In the genomic region with DNA sequence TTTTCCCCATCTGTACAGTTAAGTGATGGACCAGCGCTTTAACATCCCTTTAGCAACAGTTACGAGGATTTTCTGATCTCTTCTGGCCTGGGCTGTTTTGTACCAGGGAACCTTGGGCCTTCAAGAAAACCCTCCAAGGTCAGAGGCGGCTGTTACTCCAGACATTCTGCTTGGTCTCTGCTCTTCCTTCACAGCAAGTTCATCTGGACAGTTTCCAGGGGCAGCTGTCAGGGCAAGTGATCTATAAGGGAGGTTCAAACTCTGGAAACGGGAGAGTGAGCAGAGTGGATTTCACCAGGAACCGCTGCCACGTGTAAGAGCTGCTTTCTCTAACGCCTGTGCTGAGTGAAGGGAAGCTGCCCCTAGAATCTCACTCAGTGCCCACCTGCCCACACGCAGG, we compare ENCODE assay signal across 25 cellular contexts. TPM values are rescaled to one million over a fixed set of nuclear protein-coding genes. Genes with fewer than 3 reads are reported as not detected.
A peak's percentile ranks its signal among the peaks of the same experiment; 100 is the strongest.
DNase-seq lines count a peak whose midpoint lies in the region; ATAC-seq and TF ChIP-seq lines count a peak whose summit lies in the region.
"Had no signal": no experiment of that assay in that cellular context is flagged by ENCODE, and none has a peak within 500 bp of the region (broad histone marks: within the 10 kb centered on the region; RNA-seq: fewer than 3 reads in every experiment).

No MANE protein-coding gene starts in this region.

- H3K4me3 ChIP-seq in body of pancreas (no peak overlapping the region), skeletal muscle tissue (ENCODE audit: low read length in 3 of 3) (peak overlapping the region in 1 of 3 donors; percentile 11), Caco-2 (ENCODE audit: low read depth, low read length) (no peak overlapping the region)
- H3K4me3 ChIP-seq: upper lobe of left lung had no signal

- POLR2A ChIA-PET in Caco-2 (lab: Charles Lee) = no interaction called here

- no peaks in the 10 kb centered on the region for H3K27me3 Mint-ChIP-seq in mesothelial cell of epicardium (ENCODE audit: low read depth)
- H3K27me3 Mint-ChIP-seq in Caco-2 (ENCODE audit: insufficient read depth, unreplicated experiment) = no peaks in the 10 kb centered on the region
- H3K27me3 Mint-ChIP-seq: naive B cell had no signal

- no peak for TF ChIP-seq POLR2A in body of pancreas (IDR thresholded peaks at IDR 0.05)

- H3K9me3 Mint-ChIP-seq in mesothelial cell of epicardium (no peaks in the 10 kb centered on the region), Caco-2 (ENCODE audit: unreplicated experiment) (no peaks in the 10 kb centered on the region)
- H3K9me3 Mint-ChIP-seq: activated naive CD4-positive, alpha-beta T cell treated with anti-CD3 and anti-CD28 coated beads for 36 hours; activated T-cell treated with anti-CD3 and anti-CD28 coated beads, Interleukin-2, amount 50 U/mL, for 72 hours; naive B cell; T-cell had no signal

- H3K36me3 ChIP-seq in body of pancreas (replicated peaks in 1 of 2; ENCODE audit: insufficient read depth in 1 of 2, low read depth in 2 of 2) = no peaks in the 10 kb centered on the region
- no peaks in the 10 kb centered on the region for H3K36me3 ChIP-seq in skeletal muscle tissue (ENCODE audit: control insufficient read depth in 3 of 3, insufficient read depth in 3 of 3, low read length in 3 of 3)
- H3K36me3 ChIP-seq in Caco-2 (ENCODE audit: control insufficient read depth, insufficient read depth, low read length) = no peaks in the 10 kb centered on the region
- H3K36me3 ChIP-seq: upper lobe of left lung had no signal

- CTCF ChIA-PET in Caco-2 (lab: Charles Lee) = no interaction called here

- peaks cover 20% of the 10 kb centered on the region for H3K4me1 Mint-ChIP-seq in mesothelial cell of epicardium
- no peaks in the 10 kb centered on the region for H3K4me1 Mint-ChIP-seq in Caco-2 (ENCODE audit: low read depth, unreplicated experiment)
- H3K4me1 Mint-ChIP-seq: T-cell had no signal

- H3K27ac ChIP-seq in body of pancreas (peak overlapping the region; percentile 19 to 92 (median 39)), skeletal muscle tissue (ENCODE audit: low read depth, low read length) (peak overlapping the region; percentile 39)
- H3K27ac ChIP-seq: 22Rv1, KMS-11, upper lobe of left lung had no signal

- intact Hi-C loops in body of pancreas (cut with DNase I) = no loop called here
- intact Hi-C loops in Caco-2 (cut with micrococcal nuclease; ENCODE audit: unreplicated experiment) = no loop called here

- H3K9me3 ChIP-seq in body of pancreas = no peaks in the 10 kb centered on the region
- H3K9me3 ChIP-seq in skeletal muscle tissue (ENCODE audit: control insufficient read depth in 3 of 3, low read length in 3 of 3) = no peaks in the 10 kb centered on the region
- no peaks in the 10 kb centered on the region for H3K9me3 ChIP-seq in Caco-2
- H3K9me3 ChIP-seq: upper lobe of left lung had no signal

- peak overlapping the region; percentile 21 for H3K27ac Mint-ChIP-seq in mesothelial cell of epicardium
- no peak overlapping the region for H3K27ac Mint-ChIP-seq in Caco-2 (ENCODE audit: unreplicated experiment)
- H3K27ac Mint-ChIP-seq: activated naive CD4-positive, alpha-beta T cell treated with anti-CD3 and anti-CD28 coated beads for 36 hours; activated T-cell treated with anti-CD3 and anti-CD28 coated beads, Interleukin-2, amount 50 U/mL, for 72 hours; T-cell had no signal

- 58 to 66% methylated on average over 8 of the region's 8 CpGs for WGBS in body of pancreas, 2 donors

- H3K36me3 Mint-ChIP-seq in mesothelial cell of epicardium = peaks cover 17% of the 10 kb centered on the region
- H3K36me3 Mint-ChIP-seq in Caco-2 (ENCODE audit: insufficient read depth, unreplicated experiment) = no peaks in the 10 kb centered on the region
- H3K36me3 Mint-ChIP-seq: naive B cell, T-cell had no signal

- BruUV-seq in Caco-2 (replicated peaks; lab: Mats Ljungman, UMichigan) = no TSS peak

- H3K27me3 ChIP-seq in body of pancreas (no peaks in the 10 kb centered on the region), skeletal muscle tissue (ENCODE audit: control insufficient read depth in 3 of 3, insufficient read depth in 3 of 3, low read length in 3 of 3) (no peaks in the 10 kb centered on the region), Caco-2 (replicated peaks; ENCODE audit: control insufficient read depth, insufficient read depth, low read length) (no peaks in the 10 kb centered on the region)
- H3K27me3 ChIP-seq: upper lobe of left lung had no signal

- no peak overlapping the region for H3K4me3 Mint-ChIP-seq in mesothelial cell of epicardium
- no peak overlapping the region for H3K4me3 Mint-ChIP-seq in Caco-2 (ENCODE audit: unreplicated experiment)
- H3K4me3 Mint-ChIP-seq: activated naive CD4-positive, alpha-beta T cell treated with anti-CD3 and anti-CD28 coated beads for 36 hours; activated T-cell treated with anti-CD3 and anti-CD28 coated beads, Interleukin-2, amount 50 U/mL, for 72 hours; naive B cell; T-cell had no signal

- DNase-seq in NCI-H524 (lab: John Stamatoyannopoulos, UW) (peak; percentile 33 to 66), NCI-H524 treated with DMSO at 0.1 percent for 48 hours (lab: John Stamatoyannopoulos, UW) (no peak), body of pancreas (peak in 1 of 4 donors; percentile 28), mesothelial cell of epicardium (ENCODE audit: low spot score in 2 of 2, unreplicated experiment in 2 of 2) (no peak), Caco-2 (no peak), omental fat pad (ENCODE audit: low spot score) (no peak)
- DNase-seq: activated naive CD4-positive, alpha-beta T cell treated with anti-CD3 and anti-CD28 coated beads for 36 hours; activated T-cell treated with anti-CD3 and anti-CD28 coated beads, Interleukin-2, amount 50 U/mL, for 72 hours; cerebellar nuclear complex; DND-41; foreskin melanocyte; mammary epithelial cell; naive B cell; NCI-H187 treated with DMSO at 0.1 percent for 48 hours; NCI-H345; NK-92 treated with Interleukin-12 subunit alpha and Interleukin-12 subunit beta, amount 100 ng/mL, for 24 hours; SIG-M5; stimulated activated CD4-positive, alpha-beta T cell treated with anti-CD3 and anti-CD28 coated beads, Interleukin-2, amount 100 ng/mL, for 48 hours; stimulated activated naive CD4-positive, alpha-beta T cell treated with Interleukin-2 at 50 U/mL for 16 hours; T-cell; upper lobe of left lung had no signal

- TF ChIP-seq CTCF in body of pancreas (IDR thresholded peaks at IDR 0.05) (no peak), mesothelial cell of epicardium (IDR thresholded peaks at IDR 0.05; ENCODE audit: unreplicated experiment) (no peak), Caco-2 (IDR thresholded peaks at IDR 0.05; ENCODE audit: insufficient read depth in 1 of 2, low read depth in 1 of 2, low read length in 1 of 2, severe bottlenecking in 1 of 2, unreplicated experiment in 1 of 2) (no peak), omental fat pad (IDR thresholded peaks at IDR 0.05) (no peak)

- H3K4me1 ChIP-seq in body of pancreas (peaks cover 59% of the 10 kb centered on the region), skeletal muscle tissue (ENCODE audit: control insufficient read depth in 3 of 3, insufficient read depth in 3 of 3, low read length in 3 of 3) (peaks cover 21 to 28% (median 28%) of the 10 kb centered on the region in 3 donors), Caco-2 (no peaks in the 10 kb centered on the region)

- peak overlapping the region; percentile 42 to 63 (median 46) for H3K9ac ChIP-seq in skeletal muscle tissue (ENCODE audit: low read depth in 1 of 3, low read length in 3 of 3)
- H3K9ac ChIP-seq: KMS-11 had no signal

- ATAC-seq in body of pancreas = no peak
- no peak for ATAC-seq in HG02759 (IDR thresholded peaks at IDR 0.05; ENCODE audit: unreplicated experiment)
- ATAC-seq in omental fat pad (ENCODE audit: low FRiP score) = no peak
- ATAC-seq: activated T-cell treated with anti-CD3 and anti-CD28 coated beads, Interleukin-2, amount 50 U/mL, for 72 hours; T-cell had no signal

RNA-seq across cellular contexts. Expression of gene ZNF618, which starts 36.7 kb away (rescaled TPM):
- total RNA-seq in body of pancreas (10 to 100 TPM; 11.9 to 17.1 TPM), mesothelial cell of epicardium (78.4 to 83.9 TPM (median 78.9 TPM) in 3 replicates), skeletal muscle tissue (4.7 TPM), Caco-2 (2022) (1.2 and 1.5 TPM in 2 replicates), omental fat pad (1 to 10 TPM; 2.2 to 8.8 (median 5.9) TPM)

Comparison
In these comparisons a context has a peak if more than half of its experiments do, and no peak if none do; other contexts are left out.
1. DNase-seq: peak in NCI-H524 (2 of 2); none in NCI-H524 treated with DMSO at 0.1 percent for 48 hours (single experiment), mesothelial cell of epicardium (0 of 2), Caco-2 (0 of 2) and omental fat pad (single experiment).